1 cellular context compared by ENCODE assay signal in genomic region chr1:221736714-221737113, GRCh38.
A peak's percentile ranks its signal among the peaks of the same experiment; 100 is the strongest.
TF ChIP-seq lines count a peak whose summit lies in the region.

No MANE protein-coding gene starts in this region.

TF ChIP-seq in K562, 482 proteins besides CTCF, POLR2A, EP300 and RAD21:
- no peak for TF ChIP-seq FOSL1 (tag; conservative IDR thresholded peaks at IDR 0.05)
- TF ChIP-seq CREB1 (IDR thresholded peaks at IDR 0.05): peak; percentile 50
- no peak for TF ChIP-seq CREB1 (CRISPR knock-in tag; IDR thresholded peaks at IDR 0.05)
- TF ChIP-seq ZKSCAN1 (IDR thresholded peaks at IDR 0.05; ENCODE audit: low read depth, low read length): no peak
- no peak for TF ChIP-seq STAT6 (CRISPR knock-in tag; IDR thresholded peaks at IDR 0.05)
- 0 out of 2 replicates have a peak, but pooled peaks have one; percentile 34 for TF ChIP-seq POLR2G (IDR thresholded peaks at IDR 0.05; ENCODE audit: low read depth, low read length)
- no peak for TF ChIP-seq TSC22D4 (tag; IDR thresholded peaks at IDR 0.05)
- peak; percentile 79 for TF ChIP-seq CREM (IDR thresholded peaks at IDR 0.05; ENCODE audit: low read depth)
- TF ChIP-seq ZNF76 (CRISPR knock-in tag; IDR thresholded peaks at IDR 0.05; ENCODE audit: borderline replicate concordance): no peak
- TF ChIP-seq ATF1 (CRISPR knock-in tag; IDR thresholded peaks at IDR 0.05): no peak
- peak; percentile 43; the same call in 1 of the 2 replicates for TF ChIP-seq ATF1 (tag; IDR thresholded peaks at IDR 0.05)
